ENCODE assay signal across 8 cellular contexts in genomic region chr7:100629117-100629711, GRCh38. TPM values are rescaled to one million over a fixed set of nuclear protein-coding genes. Genes with fewer than 3 reads are reported as not detected.
DNase-seq lines count a peak whose midpoint lies in the region; ATAC-seq, FAIRE-seq and TF ChIP-seq lines count a peak whose summit lies in the region.

No MANE protein-coding gene starts in this region.

- H3K9ac ChIP-seq in BLaER1, result no peak overlapping the region
- no peak overlapping the region for H3K9ac ChIP-seq in kidney (ENCODE audit: low read length in 2 of 2)

- H3K4me2 ChIP-seq in BLaER1, result peak overlapping the region; percentile 57

- TF ChIP-seq CTCF in foreskin keratinocyte (conservative IDR thresholded peaks at IDR 0.05), result peak; percentile 54
- TF ChIP-seq CTCF in tibial artery (IDR thresholded peaks at IDR 0.05), result no peak
- TF ChIP-seq CTCF in kidney (IDR thresholded peaks at IDR 0.05; ENCODE audit: borderline replicate concordance, extremely low read depth, insufficient read depth), result no peak

- H3K36me3 ChIP-seq in BLaER1 (peaks cover 29% of the 10 kb centered on the region), tibial artery (no peaks in the 10 kb centered on the region), kidney (ENCODE audit: control insufficient read depth in 1 of 2, insufficient read depth in 2 of 2, low read length in 2 of 2) (no peaks in the 10 kb centered on the region)

- no peaks in the 10 kb centered on the region for H3K9me3 ChIP-seq in BLaER1
- no peaks in the 10 kb centered on the region for H3K9me3 ChIP-seq in tibial artery
- no peaks in the 10 kb centered on the region for H3K9me3 ChIP-seq in kidney (ENCODE audit: control insufficient read depth in 1 of 2, low read length in 2 of 2)

- H3K27me3 ChIP-seq in BLaER1 (no peaks in the 10 kb centered on the region), foreskin keratinocyte (peaks cover 6% of the 10 kb centered on the region), tibial artery (peaks cover 0 to 39% of the 10 kb centered on the region in 2 donors)

- peaks cover 73% of the 10 kb centered on the region for H3K4me1 ChIP-seq in BLaER1
- H3K4me1 ChIP-seq in foreskin keratinocyte, result no peaks in the 10 kb centered on the region
- H3K4me1 ChIP-seq in tibial artery, result peaks cover 0 to 21% (median 17%) of the 10 kb centered on the region in 4 donors
- peaks cover 0 to 3% of the 10 kb centered on the region in 2 donors for H3K4me1 ChIP-seq in kidney (ENCODE audit: control insufficient read depth in 1 of 2, insufficient read depth in 1 of 2, low read depth in 1 of 2, low read length in 2 of 2)

- intact Hi-C loops in tibial artery (cut with DNase I; ENCODE audit: low total_unique reads) (no loop called here), kidney (cut with DNase I) (no loop called here), posterior cingulate gyrus (cut with DNase I) (no loop called here)

- H3K27ac ChIP-seq in BLaER1 (0 out of 2 replicates have a peak overlapping the region, but pooled peaks have one; percentile 30), foreskin keratinocyte (no peak overlapping the region), tibial artery (no peak overlapping the region), kidney (ENCODE audit: low read depth in 2 of 2, low read length in 2 of 2) (no peak overlapping the region)

- ATAC-seq in foreskin keratinocyte, result no peak

- H4K20me1 ChIP-seq in BLaER1, result no peaks in the 10 kb centered on the region

- no peak overlapping the region for H3K4me3 ChIP-seq in BLaER1
- no peak overlapping the region for H3K4me3 ChIP-seq in tibial artery
- no peak overlapping the region for H3K4me3 ChIP-seq in kidney (ENCODE audit: low read length in 2 of 2)

- FAIRE-seq in kidney (lab: Jason Lieb, UNC), result no peak

- DNase-seq in H4 (ENCODE audit: low spot score) (peak; percentile 44), SK-N-DZ (ENCODE audit: low spot score) (peak; percentile 50), foreskin keratinocyte (no peak), tibial artery (no peak), kidney (no peak), posterior cingulate gyrus (no peak)
- DNase-seq in effector CD8-positive, alpha-beta T cell (lab: John Stamatoyannopoulos, UW), result no peak

RNA-seq across cellular contexts. Expression of gene TFR2, which starts 12.1 kb away (rescaled TPM):
- total RNA-seq in H4 (2014; rRNA removed; shearing (Covaris generic)), result 0.25 TPM in 1 of 2 replicates, not detected in the other
- polyA plus RNA-seq in SK-N-DZ (2014; cell fraction: cytosol; rRNA removed), result 2.6 and 4.2 TPM in 2 replicates
- 8.2 and 11.3 TPM in 2 replicates for polyA plus RNA-seq in SK-N-DZ (2014; cell fraction: nucleus; rRNA removed)
- total RNA-seq in foreskin keratinocyte (0.34 and 0.39 TPM in 2 replicates), kidney (0.79 TPM)
- polyA plus RNA-seq in foreskin keratinocyte (0.57 and 0.70 TPM in 2 replicates), kidney (ENCODE audit: insufficient read depth, low read depth, low replicate concordance) (0.22 TPM)

RNA-seq across cellular contexts. Expression of gene MOSPD3, which starts 16.9 kb away (rescaled TPM):
- total RNA-seq in H4 (2014; rRNA removed; shearing (Covaris generic)), result 10.1 and 18.5 TPM in 2 replicates
- polyA plus RNA-seq in SK-N-DZ (2014; cell fraction: cytosol; rRNA removed), result 19.6 and 22.9 TPM in 2 replicates
- polyA plus RNA-seq in SK-N-DZ (2014; cell fraction: nucleus; rRNA removed), result 24.3 and 27.8 TPM in 2 replicates
- total RNA-seq in foreskin keratinocyte, result 9.7 and 11.7 TPM in 2 replicates
- polyA plus RNA-seq in foreskin keratinocyte, result 17.7 and 18.4 TPM in 2 replicates
- total RNA-seq in kidney, result 18.2 TPM
- 30.6 TPM for polyA plus RNA-seq in kidney (ENCODE audit: insufficient read depth, low read depth, low replicate concordance)

RNA-seq across cellular contexts. Expression of gene ACTL6B, which starts 27.0 kb away (rescaled TPM):
- not detected in 2 replicates for total RNA-seq in H4 (2014; rRNA removed; shearing (Covaris generic))
- polyA plus RNA-seq in SK-N-DZ (2014; cell fraction: cytosol; rRNA removed), result 90.5 and 90.6 TPM in 2 replicates
- 60.4 and 76.0 TPM in 2 replicates for polyA plus RNA-seq in SK-N-DZ (2014; cell fraction: nucleus; rRNA removed)
- total RNA-seq in foreskin keratinocyte (not detected in 2 replicates), kidney (not detected)
- polyA plus RNA-seq in foreskin keratinocyte (not detected in 2 replicates), kidney (ENCODE audit: insufficient read depth, low read depth, low replicate concordance) (not detected)

RNA-seq across cellular contexts. Expression of gene PCOLCE, which starts 27.1 kb away (rescaled TPM):
- 123 and 180 TPM in 2 replicates for total RNA-seq in H4 (2014; rRNA removed; shearing (Covaris generic))
- 148 and 210 TPM in 2 replicates for polyA plus RNA-seq in SK-N-DZ (2014; cell fraction: cytosol; rRNA removed)
- 689 and 724 TPM in 2 replicates for polyA plus RNA-seq in SK-N-DZ (2014; cell fraction: nucleus; rRNA removed)
- total RNA-seq in foreskin keratinocyte (2.1 and 2.6 TPM in 2 replicates), kidney (51.5 TPM)
- polyA plus RNA-seq in foreskin keratinocyte (5.2 and 6.9 TPM in 2 replicates), kidney (ENCODE audit: insufficient read depth, low read depth, low replicate concordance) (42.9 TPM)

RNA-seq across cellular contexts. Expression of gene FBXO24, which starts 43.1 kb away (rescaled TPM):
- total RNA-seq in H4 (2014; rRNA removed; shearing (Covaris generic)), result 0.15 TPM in 1 of 2 replicates, not detected in the other
- 0.50 and 1.3 TPM in 2 replicates for polyA plus RNA-seq in SK-N-DZ (2014; cell fraction: cytosol; rRNA removed)
- 0.87 and 0.98 TPM in 2 replicates for polyA plus RNA-seq in SK-N-DZ (2014; cell fraction: nucleus; rRNA removed)
- total RNA-seq in foreskin keratinocyte, result 0.27 and 0.49 TPM in 2 replicates
- polyA plus RNA-seq in foreskin keratinocyte, result 0.44 and 0.46 TPM in 2 replicates
- 0.60 TPM for total RNA-seq in kidney
- polyA plus RNA-seq in kidney (ENCODE audit: insufficient read depth, low read depth, low replicate concordance), result 0.95 TPM

Comparison
In these comparisons a context has a peak if more than half of its experiments do, and no peak if none do; other contexts are left out.
1. DNase-seq: peak in H4 (single experiment) and SK-N-DZ (single experiment); none in foreskin keratinocyte (0 of 2), tibial artery (0 of 2), kidney (single experiment), effector CD8-positive, alpha-beta T cell (single experiment) and posterior cingulate gyrus (0 of 10).